ENCODE assay signal across 9 cellular contexts in genomic region chrX:39729834-39730670, GRCh38.
DNase-seq lines count a peak whose midpoint lies in the region; ATAC-seq lines count a peak whose summit lies in the region.
"Had no signal": no experiment of that assay in that cellular context is flagged by ENCODE, and none has a peak within 500 bp of the region (broad histone marks: within the 10 kb centered on the region; RNA-seq: fewer than 3 reads in every experiment).

No MANE protein-coding gene starts in this region.

- peaks cover 9% of the 10 kb centered on the region for H3K27me3 Mint-ChIP-seq in stimulated activated memory B cell treated with anti-CD40 and anti-IgM and Interleukin-4, amounts not matched to agents 10 μg/mL and 1 μg/mL and 100 μg/mL, for 72 hours
- peaks cover 60% of the 10 kb centered on the region for H3K27me3 Mint-ChIP-seq in activated T-cell treated with anti-CD3 and anti-CD28 coated beads, Interleukin-2, amount 50 U/mL, for 24 hours

- no peaks in the 10 kb centered on the region for H3K9me3 Mint-ChIP-seq in stimulated activated memory B cell treated with anti-CD40 and anti-IgM and Interleukin-4, amounts not matched to agents 10 μg/mL and 1 μg/mL and 100 μg/mL, for 72 hours
- no peaks in the 10 kb centered on the region for H3K9me3 Mint-ChIP-seq in activated T-cell treated with anti-CD3 and anti-CD28 coated beads, Interleukin-2, amount 50 U/mL, for 24 hours
- H3K9me3 Mint-ChIP-seq: activated B cell treated with CpG ODN at 0.5 μM for 24 hours had no signal

- ATAC-seq in stimulated activated memory B cell treated with anti-CD40 and anti-IgM and Interleukin-4, amounts not matched to agents 10 μg/mL and 1 μg/mL and 100 μg/mL, for 72 hours = no peak
- ATAC-seq in HG03565 (IDR thresholded peaks at IDR 0.05; ENCODE audit: unreplicated experiment) = no peak

- H3K4me3 Mint-ChIP-seq in stimulated activated memory B cell treated with anti-CD40 and anti-IgM and Interleukin-4, amounts not matched to agents 10 μg/mL and 1 μg/mL and 100 μg/mL, for 72 hours = no peak overlapping the region
- H3K4me3 Mint-ChIP-seq in activated T-cell treated with anti-CD3 and anti-CD28 coated beads, Interleukin-2, amount 50 U/mL, for 24 hours = no peak overlapping the region

- H3K27ac Mint-ChIP-seq in stimulated activated memory B cell treated with anti-CD40 and anti-IgM and Interleukin-4, amounts not matched to agents 10 μg/mL and 1 μg/mL and 100 μg/mL, for 72 hours = peak overlapping the region; percentile 48
- no peak overlapping the region for H3K27ac Mint-ChIP-seq in activated T-cell treated with anti-CD3 and anti-CD28 coated beads, Interleukin-2, amount 50 U/mL, for 24 hours
- H3K27ac Mint-ChIP-seq: activated B cell treated with CpG ODN at 0.5 μM for 24 hours had no signal

- no peaks in the 10 kb centered on the region for H3K36me3 Mint-ChIP-seq in stimulated activated memory B cell treated with anti-CD40 and anti-IgM and Interleukin-4, amounts not matched to agents 10 μg/mL and 1 μg/mL and 100 μg/mL, for 72 hours
- H3K36me3 Mint-ChIP-seq in activated T-cell treated with anti-CD3 and anti-CD28 coated beads, Interleukin-2, amount 50 U/mL, for 24 hours (ENCODE audit: low read depth) = no peaks in the 10 kb centered on the region

- peak; percentile 76 for DNase-seq in DMS 273 (lab: John Stamatoyannopoulos, UW; ENCODE audit: unreplicated experiment)
- DNase-seq in DMS 273 treated with DMSO at 0.1 percent for 48 hours (lab: John Stamatoyannopoulos, UW) = no peak
- peak; percentile 78 for DNase-seq in SK-N-DZ (ENCODE audit: low spot score)
- peak; percentile 87 for DNase-seq in glomerular visceral epithelial cell (ENCODE audit: extremely low spot score)
- no peak for DNase-seq in activated T-cell treated with anti-CD3 and anti-CD28 coated beads, Interleukin-2, amount 50 U/mL, for 24 hours
- DNase-seq in kidney glomerular epithelial cell (lab: John Stamatoyannopoulos, UW) = no peak
- DNase-seq: activated B cell treated with CpG ODN at 0.5 μM for 24 hours had no signal

- peaks cover 9% of the 10 kb centered on the region for H3K4me1 Mint-ChIP-seq in stimulated activated memory B cell treated with anti-CD40 and anti-IgM and Interleukin-4, amounts not matched to agents 10 μg/mL and 1 μg/mL and 100 μg/mL, for 72 hours
- peaks cover 9% of the 10 kb centered on the region for H3K4me1 Mint-ChIP-seq in activated T-cell treated with anti-CD3 and anti-CD28 coated beads, Interleukin-2, amount 50 U/mL, for 24 hours (ENCODE audit: low read depth)

Comparison
In these comparisons a context has a peak if more than half of its experiments do, and no peak if none do; other contexts are left out.
1. DNase-seq: peak in DMS 273 (single experiment), SK-N-DZ (single experiment) and glomerular visceral epithelial cell (single experiment); none in DMS 273 treated with DMSO at 0.1 percent for 48 hours (single experiment), activated T-cell treated with anti-CD3 and anti-CD28 coated beads, Interleukin-2, amount 50 U/mL, for 24 hours (single experiment) and kidney glomerular epithelial cell (single experiment).